18 cellular contexts compared by ENCODE assay signal in genomic region chr1:15400627-15401026, GRCh38. TPM values are rescaled to one million over a fixed set of nuclear protein-coding genes. Genes with fewer than 3 reads are reported as not detected.
DNase-seq lines count a peak whose midpoint lies in the region; ATAC-seq and TF ChIP-seq lines count a peak whose summit lies in the region.
"Had no signal": no experiment of that assay in that cellular context is flagged by ENCODE, and none has a peak within 500 bp of the region (broad histone marks: within the 10 kb centered on the region; RNA-seq: fewer than 3 reads in every experiment).

No MANE protein-coding gene starts in this region.

- ATAC-seq in natural killer cell (peak in 2 of 3 donors; percentile 25 to 58), HG03280 (IDR thresholded peaks at IDR 0.05; ENCODE audit: unreplicated experiment) (no peak)

- H3K36me3 Mint-ChIP-seq in natural killer cell (no peaks in the 10 kb centered on the region), progenitor cell of endocrine pancreas (ENCODE audit: insufficient read depth) (peaks cover 4% of the 10 kb centered on the region)

- no peaks in the 10 kb centered on the region for H3K4me1 ChIP-seq in breast epithelium
- H3K4me1 ChIP-seq in testis = no peaks in the 10 kb centered on the region
- H3K4me1 ChIP-seq: Caco-2, SJSA1 had no signal

- peak; percentile 69; the same call in 1 of the 2 replicates for TF ChIP-seq EP300 in Ishikawa (IDR thresholded peaks at IDR 0.05; ENCODE audit: borderline replicate concordance)

- no peaks in the 10 kb centered on the region for H3K9me3 Mint-ChIP-seq in natural killer cell
- peaks cover 5% of the 10 kb centered on the region for H3K9me3 Mint-ChIP-seq in progenitor cell of endocrine pancreas (ENCODE audit: low read depth)

- TF ChIP-seq CTCF in breast epithelium (IDR thresholded peaks at IDR 0.05) (no peak), natural killer cell (IDR thresholded peaks at IDR 0.05) (no peak), progenitor cell of endocrine pancreas (IDR thresholded peaks at IDR 0.05; ENCODE audit: unreplicated experiment) (no peak), testis (IDR thresholded peaks at IDR 0.05) (no peak)

- no peaks in the 10 kb centered on the region for H3K27me3 Mint-ChIP-seq in natural killer cell (ENCODE audit: low read depth in 2 of 2)
- peaks cover 5% of the 10 kb centered on the region for H3K27me3 Mint-ChIP-seq in progenitor cell of endocrine pancreas

- peak overlapping the region; percentile 9 for H3K4me3 Mint-ChIP-seq in natural killer cell
- H3K4me3 Mint-ChIP-seq in progenitor cell of endocrine pancreas (ENCODE audit: low read depth) = no peak overlapping the region
- H3K4me3 Mint-ChIP-seq: activated naive CD4-positive, alpha-beta T cell treated with anti-CD3 and anti-CD28 coated beads for 36 hours had no signal

- peak; percentile 95 for DNase-seq in NCI-H2196 treated with DMSO at 0.1 percent for 48 hours (lab: John Stamatoyannopoulos, UW; ENCODE audit: unreplicated experiment)
- peak in 1 of 2 donors; percentile 82 for DNase-seq in breast epithelium (ENCODE audit: low spot score in 2 of 2)
- no peak for DNase-seq in natural killer cell
- no peak for DNase-seq in progenitor cell of endocrine pancreas (ENCODE audit: low spot score, unreplicated experiment)
- DNase-seq in testis = no peak
- DNase-seq in stimulated activated CD4-positive, alpha-beta T cell treated with anti-CD3 and anti-CD28 coated beads, Interleukin-4, amount 100 ng/mL, for 4 hours = no peak
- DNase-seq: activated naive CD4-positive, alpha-beta T cell treated with anti-CD3 and anti-CD28 coated beads for 36 hours; Caco-2; cortex of kidney; NCI-H2227 treated with DMSO at 0.1 percent for 48 hours; tibial artery had no signal

- H3K9me3 ChIP-seq in breast epithelium (peaks cover 6 to 11% of the 10 kb centered on the region in 2 donors), testis (no peaks in the 10 kb centered on the region)
- H3K9me3 ChIP-seq: Caco-2, SJSA1 had no signal

- H3K4me3 ChIP-seq in breast epithelium (no peak overlapping the region), testis (no peak overlapping the region)
- H3K4me3 ChIP-seq: SJSA1, smooth muscle cell, tibial artery had no signal

- peak overlapping the region; percentile 63 to 70 for H3K27ac ChIP-seq in breast epithelium
- H3K27ac ChIP-seq in testis = no peak overlapping the region
- H3K27ac ChIP-seq: SJSA1, tibial artery had no signal

- intact Hi-C loops in breast epithelium (cut with DNase I; ENCODE audit: low total_unique reads) (no loop called here), natural killer cell (cut with micrococcal nuclease) (no loop called here), testis (cut with DNase I; ENCODE audit: low total_unique reads) (no loop called here)

- H3K4me1 Mint-ChIP-seq in natural killer cell (peaks cover 54 to 65% of the 10 kb centered on the region in 2 donors), progenitor cell of endocrine pancreas (ENCODE audit: low read depth) (no peaks in the 10 kb centered on the region)

- H3K27me3 ChIP-seq in breast epithelium = no peaks in the 10 kb centered on the region
- no peaks in the 10 kb centered on the region for H3K27me3 ChIP-seq in testis
- H3K27me3 ChIP-seq: SJSA1, tibial artery had no signal

- no peak for TF ChIP-seq RAD21 in Ishikawa (IDR thresholded peaks at IDR 0.05; ENCODE audit: low read depth)

- WGBS in testis, 2 donors = 92 to 93% methylated on average over 3 of the region's 3 CpGs

- H3K27ac Mint-ChIP-seq in natural killer cell (peak overlapping the region; percentile 93 to 100), progenitor cell of endocrine pancreas (no peak overlapping the region)
- H3K27ac Mint-ChIP-seq: activated naive CD4-positive, alpha-beta T cell treated with anti-CD3 and anti-CD28 coated beads for 36 hours had no signal

- TF ChIP-seq POLR2A in breast epithelium (IDR thresholded peaks at IDR 0.05) (no peak), testis (IDR thresholded peaks at IDR 0.05) (no peak)

- no peaks in the 10 kb centered on the region for H3K36me3 ChIP-seq in breast epithelium
- no peaks in the 10 kb centered on the region for H3K36me3 ChIP-seq in testis (ENCODE audit: low read depth, missing control alignments)
- H3K36me3 ChIP-seq: tibial artery had no signal

TF ChIP-seq in Ishikawa, 13 proteins besides CTCF, POLR2A, EP300 and RAD21:
- TF ChIP-seq TAF1 (IDR thresholded peaks at IDR 0.05; ENCODE audit: low read depth) (no peak), ZBTB7A (IDR thresholded peaks at IDR 0.05; ENCODE audit: low read depth) (no peak), CEBPB (IDR thresholded peaks at IDR 0.05) (peak; percentile 52; the same call in 1 of the 2 replicates), NFIC (IDR thresholded peaks at IDR 0.05) (peak; percentile 90), EGR1 (IDR thresholded peaks at IDR 0.05) (no peak), TCF12 (IDR thresholded peaks at IDR 0.05; ENCODE audit: low read depth) (peak; percentile 88), YY1 (IDR thresholded peaks at IDR 0.05; ENCODE audit: low read depth) (no peak), FOXM1 (IDR thresholded peaks at IDR 0.05; ENCODE audit: borderline replicate concordance, low read depth) (no peak), TEAD4 (IDR thresholded peaks at IDR 0.05) (no peak), USF1 (IDR thresholded peaks at IDR 0.05) (peak; percentile 20; the same call in 1 of the 2 replicates), MAX (IDR thresholded peaks at IDR 0.05) (peak; percentile 64; the same call in 1 of the 2 replicates), REST (IDR thresholded peaks at IDR 0.05; ENCODE audit: low read depth) (no peak), CREB1 (IDR thresholded peaks at IDR 0.05; ENCODE audit: low read depth) (no peak)

RNA-seq across cellular contexts. Expression of gene EFHD2, which starts 9.1 kb away (rescaled TPM):
- 10 to 100 TPM; 24.9 to 43.9 (median 32.8) TPM for total RNA-seq in breast epithelium
- total RNA-seq in natural killer cell = 100 to 1,000 TPM; 804 to 952 (median 855) TPM
- total RNA-seq in progenitor cell of endocrine pancreas = 17.8 and 19.4 TPM in 2 replicates
- 100 to 1,000 TPM; 308 to 384 TPM for total RNA-seq in testis
- 146 TPM for polyA plus RNA-seq in testis (ENCODE audit: insufficient read depth, low read depth, low replicate concordance)

RNA-seq across cellular contexts. Expression of gene CTRC, which starts 37.6 kb away (rescaled TPM):
- total RNA-seq in breast epithelium = under 1 TPM in 1 of 3 donors, not detected in 2; 0.16 TPM
- 1 to 10 TPM; 5.5 to 9.7 (median 6.4) TPM for total RNA-seq in natural killer cell
- total RNA-seq in progenitor cell of endocrine pancreas = 0.57 and 0.87 TPM in 2 replicates
- total RNA-seq in testis = under 1 TPM; 0.50 to 0.55 TPM
- polyA plus RNA-seq in testis (ENCODE audit: insufficient read depth, low read depth, low replicate concordance) = 0.83 TPM
- total RNA-seq: activated naive CD4-positive, alpha-beta T cell treated with anti-CD3 and anti-CD28 coated beads for 36 hours; astrocyte; Caco-2; epithelial cell of proximal tubule; liver; SJSA1; smooth muscle cell had no signal
- polyA plus RNA-seq: liver had no signal

RNA-seq across cellular contexts. Expression of gene CELA2A, which starts 55.9 kb away (rescaled TPM):
- not detected for total RNA-seq in breast epithelium
- not detected for total RNA-seq in natural killer cell
- total RNA-seq in progenitor cell of endocrine pancreas = not detected in 2 replicates
- 1 to 10 TPM; 3.7 to 4.8 TPM for total RNA-seq in testis
- polyA plus RNA-seq in testis (ENCODE audit: insufficient read depth, low read depth, low replicate concordance) = 2.4 TPM
- total RNA-seq: activated naive CD4-positive, alpha-beta T cell treated with anti-CD3 and anti-CD28 coated beads for 36 hours; astrocyte; Caco-2; epithelial cell of proximal tubule; liver; SJSA1 had no signal
- polyA plus RNA-seq: liver, smooth muscle cell had no signal

Comparison
In these comparisons a context has a peak if more than half of its experiments do, and no peak if none do; other contexts are left out.
1. H3K27ac ChIP-seq: peak in breast epithelium (2 of 2); none in testis (0 of 2).
2. RNA of gene EFHD2, which starts 9.1 kb away (total RNA-seq): 804 to 952 TPM in natural killer cell and 308 to 384 TPM in testis; 24.9 to 43.9 TPM in breast epithelium and 17.8 to 19.4 TPM in progenitor cell of endocrine pancreas; every median in the first group is over 4 times any median in the second.